In genomic region chr20:56412473-56412790, GRCh38 we compare ENCODE assay signal across 9 cellular contexts. TPM values are rescaled to one million over a fixed set of nuclear protein-coding genes. Genes with fewer than 3 reads are reported as not detected.
DNase-seq lines count a peak whose midpoint lies in the region; ATAC-seq, FAIRE-seq and TF ChIP-seq lines count a peak whose summit lies in the region.
"Had no signal": no experiment of that assay in that cellular context is flagged by ENCODE, and none has a peak within 500 bp of the region (broad histone marks: within the 10 kb centered on the region; RNA-seq: fewer than 3 reads in every experiment).

No MANE protein-coding gene starts in this region.

- no peak for TF ChIP-seq CTCF in gastroesophageal sphincter (IDR thresholded peaks at IDR 0.05)

- H3K4me3 Mint-ChIP-seq in activated T-helper 2 cell treated with anti-CD3 and anti-CD28 coated beads, Interferon-gamma antibody, Interleukin-2, Interleukin-4, amounts not matched to agents 10 μg/mL and 5 μg/mL and 100 μg/mL, durations not matched to agents 14 hours and 24 hours and 36 hours (ENCODE audit: low read depth), result peak overlapping the region; percentile 83
- peak overlapping the region; percentile 85 for H3K4me3 Mint-ChIP-seq in stimulated activated effector memory CD8-positive, alpha-beta T cell treated with anti-CD3 and anti-CD28 coated beads, Interleukin-12 subunit alpha, Interleukin-12 subunit beta, amount 100 ng/mL, for 72 hours

- H3K4me1 ChIP-seq in gastroesophageal sphincter, result peaks cover 0 to 25% (median 4%) of the 10 kb centered on the region in 3 donors
- H3K4me1 ChIP-seq: foreskin keratinocyte had no signal

- no peaks in the 10 kb centered on the region for H3K27me3 ChIP-seq in gastroesophageal sphincter
- H3K27me3 ChIP-seq: foreskin keratinocyte had no signal

- H3K36me3 ChIP-seq in gastroesophageal sphincter, result peaks cover 0 to 22% of the 10 kb centered on the region in 2 donors

- H3K27ac Mint-ChIP-seq in activated T-helper 2 cell treated with anti-CD3 and anti-CD28 coated beads, Interferon-gamma antibody, Interleukin-2, Interleukin-4, amounts not matched to agents 10 μg/mL and 5 μg/mL and 100 μg/mL, durations not matched to agents 14 hours and 24 hours and 36 hours, result peak overlapping the region; percentile 92
- peak overlapping the region; percentile 94 for H3K27ac Mint-ChIP-seq in stimulated activated effector memory CD8-positive, alpha-beta T cell treated with anti-CD3 and anti-CD28 coated beads, Interleukin-12 subunit alpha, Interleukin-12 subunit beta, amount 100 ng/mL, for 72 hours

- peaks cover 9% of the 10 kb centered on the region for H3K9me3 Mint-ChIP-seq in activated T-helper 2 cell treated with anti-CD3 and anti-CD28 coated beads, Interferon-gamma antibody, Interleukin-2, Interleukin-4, amounts not matched to agents 10 μg/mL and 5 μg/mL and 100 μg/mL, durations not matched to agents 14 hours and 24 hours and 36 hours
- H3K9me3 Mint-ChIP-seq in stimulated activated effector memory CD8-positive, alpha-beta T cell treated with anti-CD3 and anti-CD28 coated beads, Interleukin-12 subunit alpha, Interleukin-12 subunit beta, amount 100 ng/mL, for 72 hours, result peaks cover 3% of the 10 kb centered on the region

- peak overlapping the region; percentile 1 to 30 for H3K4me3 ChIP-seq in gastroesophageal sphincter

- peaks cover 64% of the 10 kb centered on the region for H3K36me3 Mint-ChIP-seq in activated T-helper 2 cell treated with anti-CD3 and anti-CD28 coated beads, Interferon-gamma antibody, Interleukin-2, Interleukin-4, amounts not matched to agents 10 μg/mL and 5 μg/mL and 100 μg/mL, durations not matched to agents 14 hours and 24 hours and 36 hours (ENCODE audit: low read depth)
- peaks cover 63% of the 10 kb centered on the region for H3K36me3 Mint-ChIP-seq in stimulated activated effector memory CD8-positive, alpha-beta T cell treated with anti-CD3 and anti-CD28 coated beads, Interleukin-12 subunit alpha, Interleukin-12 subunit beta, amount 100 ng/mL, for 72 hours

- ATAC-seq in gastroesophageal sphincter, result no peak
- no peak for ATAC-seq in stimulated activated effector memory CD8-positive, alpha-beta T cell treated with anti-CD3 and anti-CD28 coated beads, Interleukin-12 subunit alpha, Interleukin-12 subunit beta, amount 100 ng/mL, for 72 hours
- ATAC-seq in GM19455 (IDR thresholded peaks at IDR 0.05; ENCODE audit: unreplicated experiment), result no peak
- no peak for ATAC-seq in GM21737 (IDR thresholded peaks at IDR 0.05; ENCODE audit: unreplicated experiment)
- ATAC-seq: foreskin keratinocyte had no signal

- no peak for DNase-seq in HTR-8/SVneo (ENCODE audit: insufficient read length, low spot score)
- DNase-seq in activated T-helper 2 cell treated with anti-CD3 and anti-CD28 coated beads, Interferon-gamma antibody, Interleukin-2, Interleukin-4, amounts not matched to agents 10 μg/mL and 5 μg/mL and 100 μg/mL, durations not matched to agents 14 hours and 24 hours and 36 hours (ENCODE audit: low spot score), result no peak
- DNase-seq in stimulated activated effector memory CD8-positive, alpha-beta T cell treated with anti-CD3 and anti-CD28 coated beads, Interleukin-12 subunit alpha, Interleukin-12 subunit beta, amount 100 ng/mL, for 72 hours (ENCODE audit: low spot score in 2 of 2), result no peak
- no peak for DNase-seq in H54 (ENCODE audit: insufficient read length, low spot score)
- DNase-seq in head of caudate nucleus, result no peak
- DNase-seq: foreskin keratinocyte had no signal

- H3K27me3 Mint-ChIP-seq in activated T-helper 2 cell treated with anti-CD3 and anti-CD28 coated beads, Interferon-gamma antibody, Interleukin-2, Interleukin-4, amounts not matched to agents 10 μg/mL and 5 μg/mL and 100 μg/mL, durations not matched to agents 14 hours and 24 hours and 36 hours (ENCODE audit: low read depth), result no peaks in the 10 kb centered on the region

- intact Hi-C loops in activated T-helper 2 cell treated with anti-CD3 and anti-CD28 coated beads, Interferon-gamma antibody, Interleukin-2, Interleukin-4, amounts not matched to agents 10 μg/mL and 5 μg/mL and 100 μg/mL, durations not matched to agents 14 hours and 24 hours and 36 hours (cut with micrococcal nuclease), result no loop called here
- intact Hi-C loops in head of caudate nucleus (cut with DNase I), result no loop called here

- no peaks in the 10 kb centered on the region for H3K9me3 ChIP-seq in gastroesophageal sphincter

- FAIRE-seq in HTR-8/SVneo (lab: Jason Lieb, UNC) (peak; percentile 77), H54 (lab: Jason Lieb, UNC) (no peak)

- WGBS in gastroesophageal sphincter (ENCODE audit: low coverage in 1 of 2), 2 donors, result 85 to 86% methylated on average over 7 of the region's 7 CpGs

- no peak for TF ChIP-seq POLR2A in gastroesophageal sphincter (IDR thresholded peaks at IDR 0.05)
- TF ChIP-seq POLR2A in H54 (IDR thresholded peaks at IDR 0.05; ENCODE audit: low read depth, low read length), result no peak

- peaks cover 48% of the 10 kb centered on the region for H3K4me1 Mint-ChIP-seq in activated T-helper 2 cell treated with anti-CD3 and anti-CD28 coated beads, Interferon-gamma antibody, Interleukin-2, Interleukin-4, amounts not matched to agents 10 μg/mL and 5 μg/mL and 100 μg/mL, durations not matched to agents 14 hours and 24 hours and 36 hours (ENCODE audit: low read depth)
- peaks cover 64% of the 10 kb centered on the region for H3K4me1 Mint-ChIP-seq in stimulated activated effector memory CD8-positive, alpha-beta T cell treated with anti-CD3 and anti-CD28 coated beads, Interleukin-12 subunit alpha, Interleukin-12 subunit beta, amount 100 ng/mL, for 72 hours

- peak overlapping the region in 3 of 4 donors; percentile 63 to 72 (median 67) for H3K27ac ChIP-seq in gastroesophageal sphincter
- H3K27ac ChIP-seq: foreskin keratinocyte had no signal

- no peak for TF ChIP-seq EP300 in gastroesophageal sphincter (IDR thresholded peaks at IDR 0.05)

RNA-seq across cellular contexts. Expression of gene CASS4, which starts 0.4 kb away (rescaled TPM):
- 4.6 and 4.7 TPM in 2 replicates for total RNA-seq in activated T-helper 2 cell treated with anti-CD3 and anti-CD28 coated beads, Interferon-gamma antibody, Interleukin-2, Interleukin-4, amounts not matched to agents 10 μg/mL and 5 μg/mL and 100 μg/mL, durations not matched to agents 14 hours and 24 hours and 36 hours
- total RNA-seq in gastroesophageal sphincter, result 1 to 10 TPM; 1.2 to 9.0 (median 4.4) TPM
- total RNA-seq: foreskin keratinocyte had no signal

RNA-seq across cellular contexts. Expression of gene CSTF1, which starts 20.0 kb away (rescaled TPM):
- 51.2 and 52.1 TPM in 2 replicates for total RNA-seq in activated T-helper 2 cell treated with anti-CD3 and anti-CD28 coated beads, Interferon-gamma antibody, Interleukin-2, Interleukin-4, amounts not matched to agents 10 μg/mL and 5 μg/mL and 100 μg/mL, durations not matched to agents 14 hours and 24 hours and 36 hours
- total RNA-seq in gastroesophageal sphincter, result 10 to 100 TPM; 15.3 to 33.1 (median 22.4) TPM

RNA-seq across cellular contexts. Expression of gene AURKA, which starts 20.4 kb away (rescaled TPM):
- 64.8 and 71.1 TPM in 2 replicates for total RNA-seq in activated T-helper 2 cell treated with anti-CD3 and anti-CD28 coated beads, Interferon-gamma antibody, Interleukin-2, Interleukin-4, amounts not matched to agents 10 μg/mL and 5 μg/mL and 100 μg/mL, durations not matched to agents 14 hours and 24 hours and 36 hours
- total RNA-seq in gastroesophageal sphincter, result 1 to 10 TPM in 3 of 4 donors, under 1 TPM in 1; 0.54 to 2.5 (median 1.6) TPM

RNA-seq across cellular contexts. Expression of gene FAM210B, which starts 53.7 kb away (rescaled TPM):
- 9.2 TPM in 2 replicates for total RNA-seq in activated T-helper 2 cell treated with anti-CD3 and anti-CD28 coated beads, Interferon-gamma antibody, Interleukin-2, Interleukin-4, amounts not matched to agents 10 μg/mL and 5 μg/mL and 100 μg/mL, durations not matched to agents 14 hours and 24 hours and 36 hours
- total RNA-seq in gastroesophageal sphincter, result 10 to 100 TPM; 57.4 to 79.9 (median 59.3) TPM

RNA-seq across cellular contexts. Expression of gene RTF2, which starts 56.0 kb away (rescaled TPM):
- 103 and 107 TPM in 2 replicates for total RNA-seq in activated T-helper 2 cell treated with anti-CD3 and anti-CD28 coated beads, Interferon-gamma antibody, Interleukin-2, Interleukin-4, amounts not matched to agents 10 μg/mL and 5 μg/mL and 100 μg/mL, durations not matched to agents 14 hours and 24 hours and 36 hours
- total RNA-seq in gastroesophageal sphincter, result 10 to 100 TPM; 83.7 to 96.1 (median 90.3) TPM

Comparison
In these comparisons a context has a peak if more than half of its experiments do, and no peak if none do; other contexts are left out.
1. RNA of gene AURKA, which starts 20.4 kb away (total RNA-seq): 64.8 to 71.1 TPM in activated T-helper 2 cell treated with anti-CD3 and anti-CD28 coated beads, Interferon-gamma antibody, Interleukin-2, Interleukin-4, amounts not matched to agents 10 μg/mL and 5 μg/mL and 100 μg/mL, durations not matched to agents 14 hours and 24 hours and 36 hours; 0.54 to 2.5 TPM in gastroesophageal sphincter; every median in the first group is over 10 times any median in the second.